Comparison of ENCODE assay signal across 8 cellular contexts in the genomic region with DNA sequence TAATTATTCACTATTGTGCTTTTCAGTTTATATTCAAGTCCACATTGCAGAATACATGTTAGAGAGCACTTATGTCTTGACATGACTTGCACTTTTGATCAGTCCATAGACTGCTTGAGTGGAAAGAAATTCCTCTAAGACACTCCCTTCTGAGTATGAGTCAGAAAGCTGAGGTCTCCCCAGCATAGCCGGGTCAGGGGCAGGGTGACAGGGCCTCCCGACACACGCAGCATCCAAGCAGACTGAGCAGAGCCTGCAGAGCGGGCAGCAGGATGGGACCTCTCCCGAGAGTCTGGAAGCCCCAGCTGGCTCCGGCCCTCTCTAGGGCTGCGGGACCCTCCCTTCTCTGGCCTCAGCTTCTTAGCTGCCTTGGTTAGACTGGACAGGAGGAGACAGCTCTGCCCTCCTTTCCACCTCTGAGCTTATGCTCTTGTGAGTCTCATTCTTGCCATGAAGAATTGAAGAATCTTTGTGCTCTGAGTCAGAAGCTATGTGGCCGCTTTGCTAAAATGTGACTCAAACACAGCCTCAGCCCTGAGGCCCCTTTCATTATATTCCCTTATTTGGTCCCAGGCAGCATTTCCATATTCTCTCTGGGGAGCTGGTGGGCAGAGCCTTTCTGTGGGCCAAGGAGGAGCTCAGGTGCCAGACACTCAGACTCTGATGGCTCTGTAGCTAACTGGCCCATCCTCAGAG. TPM values are rescaled to one million over a fixed set of nuclear protein-coding genes. Genes with fewer than 3 reads are reported as not detected.
DNase-seq lines count a peak whose midpoint lies in the region; ATAC-seq, FAIRE-seq and TF ChIP-seq lines count a peak whose summit lies in the region.

No MANE protein-coding gene starts in this region.

- peaks cover 7 to 8% of the 10 kb centered on the region in 2 donors for H3K4me1 ChIP-seq in lung (ENCODE audit: control insufficient read depth in 2 of 2, insufficient read depth in 2 of 2, low read length in 2 of 2)

- no peak for TF ChIP-seq CTCF in lung (IDR thresholded peaks at IDR 0.05; ENCODE audit: control extremely low read depth, extremely low read depth)

- no peak for FAIRE-seq in urothelium cell line (lab: Jason Lieb, UNC)

- H3K9me3 ChIP-seq in lung (ENCODE audit: control insufficient read depth in 2 of 2, insufficient read depth in 1 of 2, low read length in 1 of 2) = no peaks in the 10 kb centered on the region

- ATAC-seq in lung (ENCODE audit: insufficient read depth, low FRiP score) (peak; percentile 83), GM19328 (IDR thresholded peaks at IDR 0.05; ENCODE audit: unreplicated experiment) (no peak)
- ATAC-seq in natural killer cell treated with Interleukin-12 subunit alpha and Interleukin-12 subunit beta and Interleukin-15 and Interleukin-18, amount 100 ng/mL, for 72 hours = no peak

- peak overlapping the region in 1 of 2 donors; percentile 47 for H3K27ac Mint-ChIP-seq in natural killer cell treated with Interleukin-12 subunit alpha and Interleukin-12 subunit beta and Interleukin-15 and Interleukin-18, amount 100 ng/mL, for 72 hours

- no peaks in the 10 kb centered on the region for H3K36me3 ChIP-seq in lung (ENCODE audit: control insufficient read depth in 2 of 2, insufficient read depth in 2 of 2, low read length in 2 of 2)

- no peak overlapping the region for H3K4me3 Mint-ChIP-seq in natural killer cell treated with Interleukin-12 subunit alpha and Interleukin-12 subunit beta and Interleukin-15 and Interleukin-18, amount 100 ng/mL, for 72 hours

- peaks cover 17 to 22% of the 10 kb centered on the region in 2 donors for H3K4me1 Mint-ChIP-seq in natural killer cell treated with Interleukin-12 subunit alpha and Interleukin-12 subunit beta and Interleukin-15 and Interleukin-18, amount 100 ng/mL, for 72 hours (ENCODE audit: low read depth in 2 of 2)

- H3K27me3 Mint-ChIP-seq in natural killer cell treated with Interleukin-12 subunit alpha and Interleukin-12 subunit beta and Interleukin-15 and Interleukin-18, amount 100 ng/mL, for 72 hours = no peaks in the 10 kb centered on the region

- H3K27me3 ChIP-seq in lung (ENCODE audit: control insufficient read depth, insufficient read depth) = no peaks in the 10 kb centered on the region

- DNase-seq in AG20443 (ENCODE audit: low spot score) = peak; percentile 85
- DNase-seq in HT1080 (ENCODE audit: low read depth) = peak; percentile 97
- DNase-seq in astrocyte of the hippocampus (ENCODE audit: low read depth, low spot score) = peak; percentile 96
- DNase-seq in lung (ENCODE audit: low spot score) = peak; percentile 71
- peak; percentile 83 for DNase-seq in urothelium cell line (ENCODE audit: low spot score)
- no peak for DNase-seq in Ammon's horn (ENCODE audit: low spot score)
- DNase-seq in natural killer cell treated with Interleukin-12 subunit alpha and Interleukin-12 subunit beta and Interleukin-15 and Interleukin-18, amount 100 ng/mL, for 72 hours (ENCODE audit: low spot score) = no peak

- 62 to 75% methylated on average over 8 of the region's 8 CpGs for WGBS in lung, 2 donors

- no peaks in the 10 kb centered on the region for H3K36me3 Mint-ChIP-seq in natural killer cell treated with Interleukin-12 subunit alpha and Interleukin-12 subunit beta and Interleukin-15 and Interleukin-18, amount 100 ng/mL, for 72 hours

- no peak overlapping the region for H3K4me3 ChIP-seq in lung

- no peaks in the 10 kb centered on the region for H3K9me3 Mint-ChIP-seq in natural killer cell treated with Interleukin-12 subunit alpha and Interleukin-12 subunit beta and Interleukin-15 and Interleukin-18, amount 100 ng/mL, for 72 hours

- H3K27ac ChIP-seq in lung (ENCODE audit: low read depth in 1 of 2, low read length in 1 of 2) = peak overlapping the region in 1 of 2 donors; percentile 77

RNA-seq across cellular contexts. Expression of a gene that starts 11.2 kb away (rescaled TPM):
- total RNA-seq in HT1080 (2014; rRNA removed; shearing (Covaris generic)) = 382 and 422 TPM in 2 replicates
- 404 and 442 TPM in 2 replicates for polyA plus RNA-seq in HT1080 (2015; cell fraction: cytosol; rRNA removed)
- polyA plus RNA-seq in HT1080 (2015; cell fraction: nucleus; rRNA removed) = 735 and 824 TPM in 2 replicates
- 100 to 1,000 TPM; 169 to 353 TPM for total RNA-seq in lung
- polyA plus RNA-seq in lung = 100 to 1,000 TPM; 144 to 168 TPM
- 10 to 100 TPM; 29.2 to 39.1 TPM for total RNA-seq in natural killer cell treated with Interleukin-12 subunit alpha and Interleukin-12 subunit beta and Interleukin-15 and Interleukin-18, amount 100 ng/mL, for 72 hours

RNA-seq across cellular contexts. Expression of a gene that starts 35.6 kb away (rescaled TPM):
- total RNA-seq in HT1080 (2014; rRNA removed; shearing (Covaris generic)) = not detected in 2 replicates
- not detected in 2 replicates for polyA plus RNA-seq in HT1080 (2015; cell fraction: cytosol; rRNA removed)
- not detected in 2 replicates for polyA plus RNA-seq in HT1080 (2015; cell fraction: nucleus; rRNA removed)
- total RNA-seq in lung = 100 to 1,000 TPM in 1 of 2 donors, 10 to 100 TPM in 1; 48.5 to 123 TPM
- 100 to 1,000 TPM in 1 of 2 donors, 10 to 100 TPM in 1; 30.5 to 114 TPM for polyA plus RNA-seq in lung
- total RNA-seq in natural killer cell treated with Interleukin-12 subunit alpha and Interleukin-12 subunit beta and Interleukin-15 and Interleukin-18, amount 100 ng/mL, for 72 hours = not detected

Comparison
In these comparisons a context has a peak if more than half of its experiments do, and no peak if none do; other contexts are left out.
1. DNase-seq: peak in AG20443 (single experiment), HT1080 (single experiment), astrocyte of the hippocampus (single experiment), lung (single experiment) and urothelium cell line (single experiment); none in Ammon's horn (single experiment) and natural killer cell treated with Interleukin-12 subunit alpha and Interleukin-12 subunit beta and Interleukin-15 and Interleukin-18, amount 100 ng/mL, for 72 hours (single experiment).
2. RNA of a gene that starts 35.6 kb away (total RNA-seq): 48.5 to 123 TPM in lung; not detected in natural killer cell treated with Interleukin-12 subunit alpha and Interleukin-12 subunit beta and Interleukin-15 and Interleukin-18, amount 100 ng/mL, for 72 hours and not detected in HT1080; every median in the first group is over 10 times any median in the second.